15 cellular contexts compared by ENCODE assay signal in genomic region chr11:76781046-76781801, GRCh38. TPM values are rescaled to one million over a fixed set of nuclear protein-coding genes. Genes with fewer than 3 reads are reported as not detected.
DNase-seq lines count a peak whose midpoint lies in the region; ATAC-seq, FAIRE-seq and TF ChIP-seq lines count a peak whose summit lies in the region.
"Had no signal": no experiment of that assay in that cellular context is flagged by ENCODE, and none has a peak within 500 bp of the region (broad histone marks: within the 10 kb centered on the region; RNA-seq: fewer than 3 reads in every experiment).

No MANE protein-coding gene starts in this region.

- H3K4me1 ChIP-seq in DND-41 (ENCODE audit: insufficient read depth, low read length) = peaks cover 32% of the 10 kb centered on the region
- H3K4me1 ChIP-seq in gastroesophageal sphincter = peaks cover 0 to 55% (median 6%) of the 10 kb centered on the region in 3 donors
- H3K4me1 ChIP-seq in rectal smooth muscle tissue (ENCODE audit: control insufficient read depth, insufficient read depth, low read length) = no peaks in the 10 kb centered on the region
- H3K4me1 ChIP-seq in naive thymus-derived CD4-positive, alpha-beta T cell (ENCODE audit: control insufficient read depth in 2 of 2, insufficient read depth in 2 of 2, low read length in 2 of 2) = peaks cover 0 to 4% of the 10 kb centered on the region in 2 donors

- no peak for ATAC-seq in DND-41 (ENCODE audit: insufficient read depth, low read depth)
- no peak for ATAC-seq in gastroesophageal sphincter
- ATAC-seq in effector memory CD8-positive, alpha-beta T cell (replicated peaks) = no peak
- ATAC-seq in naive thymus-derived CD4-positive, alpha-beta T cell = no peak

- H3K4me1 Mint-ChIP-seq in effector memory CD8-positive, alpha-beta T cell (ENCODE audit: low read depth in 2 of 2) = peaks cover 4 to 6% of the 10 kb centered on the region in 2 donors
- peaks cover 4 to 16% (median 8%) of the 10 kb centered on the region in 7 donors for H3K4me1 Mint-ChIP-seq in naive thymus-derived CD4-positive, alpha-beta T cell

- H3K9ac ChIP-seq in DND-41 (ENCODE audit: low read depth, low read length) = 0 out of 2 replicates have a peak overlapping the region, but pooled peaks have one; percentile 83
- H3K9ac ChIP-seq in SK-N-MC (ENCODE audit: insufficient read length) = no peak overlapping the region
- H3K9ac ChIP-seq in rectal smooth muscle tissue (ENCODE audit: low read length) = no peak overlapping the region

- H3K4me3 Mint-ChIP-seq in effector memory CD8-positive, alpha-beta T cell = peak overlapping the region in 1 of 2 donors; percentile 55
- H3K4me3 Mint-ChIP-seq in naive thymus-derived CD4-positive, alpha-beta T cell = peak overlapping the region in 5 of 10 donors; percentile 17 to 93 (median 38)
- H3K4me3 Mint-ChIP-seq: activated T-helper 1 cell treated with anti-CD3 and anti-CD28 coated beads, Interleukin-12 subunit alpha, Interleukin-12 subunit beta, Interleukin-2, Interleukin-4 antibody, amounts not matched to agents 30 ng/mL and 10 ng/mL and 1 ng/mL, durations not matched to agents 14 hours and 24 hours and 36 hours had no signal

- H3K9me3 ChIP-seq in DND-41 (ENCODE audit: insufficient read depth, low read length, severe bottlenecking) (peaks cover 4% of the 10 kb centered on the region), SK-N-MC (ENCODE audit: low read depth, low read length) (no peaks in the 10 kb centered on the region; the same call in 1 of the 2 replicates), gastroesophageal sphincter (peaks cover 0 to 14% (median 0%) of the 10 kb centered on the region in 3 donors)
- peaks cover 0 to 14% (median 0%) of the 10 kb centered on the region in 3 experiments for H3K9me3 ChIP-seq in naive thymus-derived CD4-positive, alpha-beta T cell (ENCODE audit: control insufficient read depth in 2 of 3, low read length in 3 of 3)

- no peak for FAIRE-seq in HTR-8/SVneo (lab: Jason Lieb, UNC)
- FAIRE-seq: H54 had no signal

- no peaks in the 10 kb centered on the region for H3K36me3 Mint-ChIP-seq in effector memory CD8-positive, alpha-beta T cell (ENCODE audit: insufficient read depth)
- H3K36me3 Mint-ChIP-seq in naive thymus-derived CD4-positive, alpha-beta T cell = peaks cover 0 to 20% (median 14%) of the 10 kb centered on the region in 5 donors
- H3K36me3 Mint-ChIP-seq: IgD-negative memory B cell had no signal

- POLR2A ChIA-PET in naive thymus-derived CD4-positive, alpha-beta T cell (lab: Charles Lee) = no interaction called here

- 0 out of 2 replicates have a peak, but pooled peaks cover 9% of the 10 kb centered on the region for H3K79me2 ChIP-seq in DND-41 (ENCODE audit: insufficient read depth, low read length)

- intact Hi-C loops in naive thymus-derived CD4-positive, alpha-beta T cell (cut with micrococcal nuclease) = loop anchor here in 1 of 2 donors (10.0 kb wide), 1 partner anchor 336 kb away; the partner anchor contains the start of gene EMSY

- no peak for DNase-seq in DND-41
- DNase-seq in SK-N-MC (ENCODE audit: low read depth, low spot score) = no peak
- no peak for DNase-seq in HTR-8/SVneo (ENCODE audit: insufficient read length, low spot score)
- DNase-seq in effector memory CD8-positive, alpha-beta T cell = no peak
- no peak for DNase-seq in naive thymus-derived CD4-positive, alpha-beta T cell
- no peak for DNase-seq in hippocampal formation (lab: John Stamatoyannopoulos, UW)
- DNase-seq: activated CD4-positive, alpha-beta T cell treated with anti-CD3 and anti-CD28 coated beads for 1 hour; cerebellar nuclear complex; NCI-H1694 had no signal

- no peak overlapping the region for H3K27ac ChIP-seq in DND-41 (ENCODE audit: low read length)
- no peak overlapping the region for H3K27ac ChIP-seq in SK-N-MC
- peak overlapping the region in 3 of 4 donors; percentile 57 to 94 (median 89) for H3K27ac ChIP-seq in gastroesophageal sphincter
- no peak overlapping the region for H3K27ac ChIP-seq in rectal smooth muscle tissue (ENCODE audit: low read depth, low read length)
- no peak overlapping the region for H3K27ac ChIP-seq in naive thymus-derived CD4-positive, alpha-beta T cell (ENCODE audit: low read depth, low read length)

- peaks cover 72 to 80% of the 10 kb centered on the region in 2 donors for H3K27me3 Mint-ChIP-seq in effector memory CD8-positive, alpha-beta T cell
- peaks cover 47 to 66% (median 52%) of the 10 kb centered on the region in 5 donors for H3K27me3 Mint-ChIP-seq in naive thymus-derived CD4-positive, alpha-beta T cell

- H3K27me3 ChIP-seq in DND-41 (ENCODE audit: insufficient read depth, low read length, poor library complexity) (no peaks in the 10 kb centered on the region), gastroesophageal sphincter (no peaks in the 10 kb centered on the region), rectal smooth muscle tissue (ENCODE audit: control insufficient read depth, insufficient read depth, low read length) (no peaks in the 10 kb centered on the region)
- H3K27me3 ChIP-seq in naive thymus-derived CD4-positive, alpha-beta T cell (ENCODE audit: control insufficient read depth in 2 of 2, insufficient read depth in 2 of 2, low read length in 2 of 2) = peaks cover 4 to 8% of the 10 kb centered on the region in 2 donors

- 55 to 62% methylated on average over 3 to 6 of the region's 8 CpGs for WGBS in gastroesophageal sphincter (ENCODE audit: low coverage in 1 of 2), 2 donors

- peaks cover 16% of the 10 kb centered on the region; the same call in 1 of the 2 replicates for H4K20me1 ChIP-seq in DND-41 (ENCODE audit: insufficient read depth, low read length)

- H2AFZ ChIP-seq in DND-41 (ENCODE audit: low read depth, low read length) = no peak overlapping the region

- no peak overlapping the region for H3K27ac Mint-ChIP-seq in effector memory CD8-positive, alpha-beta T cell
- H3K27ac Mint-ChIP-seq in naive thymus-derived CD4-positive, alpha-beta T cell = no peak overlapping the region
- H3K27ac Mint-ChIP-seq: activated T-helper 1 cell treated with anti-CD3 and anti-CD28 coated beads, Interleukin-12 subunit alpha, Interleukin-12 subunit beta, Interleukin-2, Interleukin-4 antibody, amounts not matched to agents 30 ng/mL and 10 ng/mL and 1 ng/mL, durations not matched to agents 14 hours and 24 hours and 36 hours had no signal

- peak overlapping the region; percentile 83 for H3K4me2 ChIP-seq in DND-41 (ENCODE audit: insufficient read depth, low read length)

- no peak for TF ChIP-seq EP300 in gastroesophageal sphincter (IDR thresholded peaks at IDR 0.05)

- no peak overlapping the region for H3K4me3 ChIP-seq in DND-41 (ENCODE audit: low read depth in 1 of 2, low read length in 2 of 2)
- peak overlapping the region; percentile 97; the same call in 1 of the 2 replicates for H3K4me3 ChIP-seq in SK-N-MC
- H3K4me3 ChIP-seq in gastroesophageal sphincter = peak overlapping the region in 1 of 2 donors; percentile 84
- H3K4me3 ChIP-seq in rectal smooth muscle tissue (ENCODE audit: low read length) = peak overlapping the region; percentile 26
- no peak overlapping the region for H3K4me3 ChIP-seq in naive thymus-derived CD4-positive, alpha-beta T cell (ENCODE audit: low read length)

- CTCF ChIA-PET in naive thymus-derived CD4-positive, alpha-beta T cell (lab: Charles Lee) = no interaction called here

- peaks cover 11% of the 10 kb centered on the region in 2 donors for H3K9me3 Mint-ChIP-seq in effector memory CD8-positive, alpha-beta T cell
- peaks cover 0 to 22% (median 15%) of the 10 kb centered on the region in 11 donors for H3K9me3 Mint-ChIP-seq in naive thymus-derived CD4-positive, alpha-beta T cell

- TF ChIP-seq POLR2A in gastroesophageal sphincter (IDR thresholded peaks at IDR 0.05) = no peak

- H3K36me3 ChIP-seq in DND-41 (ENCODE audit: insufficient read depth, low read length) = no peaks in the 10 kb centered on the region; the same call in 1 of the 2 replicates
- no peaks in the 10 kb centered on the region for H3K36me3 ChIP-seq in SK-N-MC (ENCODE audit: insufficient read depth, low read length)
- no peaks in the 10 kb centered on the region for H3K36me3 ChIP-seq in gastroesophageal sphincter
- H3K36me3 ChIP-seq in rectal smooth muscle tissue (ENCODE audit: control insufficient read depth, insufficient read depth, low read length) = no peaks in the 10 kb centered on the region
- H3K36me3 ChIP-seq in naive thymus-derived CD4-positive, alpha-beta T cell (ENCODE audit: control insufficient read depth in 2 of 3, insufficient read depth in 3 of 3, low read length in 3 of 3) = no peaks in the 10 kb centered on the region

- TF ChIP-seq CTCF in DND-41 (IDR thresholded peaks at IDR 0.05; ENCODE audit: borderline replicate concordance, extremely low read depth, low read length, poor library complexity, severe bottlenecking) (no peak), gastroesophageal sphincter (IDR thresholded peaks at IDR 0.05) (no peak)

RNA-seq across cellular contexts. Expression of gene TSKU, which starts 1.9 kb away (rescaled TPM):
- 10 to 100 TPM; 23.5 to 53.7 (median 38.2) TPM for total RNA-seq in gastroesophageal sphincter
- total RNA-seq in naive thymus-derived CD4-positive, alpha-beta T cell = 1 to 10 TPM in 1 of 5 experiments, under 1 TPM in 1, not detected in 3; 0.13 to 1.5 TPM
- polyA plus RNA-seq in naive thymus-derived CD4-positive, alpha-beta T cell = not detected
- total RNA-seq: mononuclear cell had no signal
- polyA plus RNA-seq: IgD-negative memory B cell had no signal

Comparison
In these comparisons a context has a peak if more than half of its experiments do, and no peak if none do; other contexts are left out.
1. H3K27ac ChIP-seq: peak in gastroesophageal sphincter (3 of 4); none in DND-41 (single experiment), SK-N-MC (single experiment), rectal smooth muscle tissue (single experiment) and naive thymus-derived CD4-positive, alpha-beta T cell (single experiment).
2. H3K4me3 ChIP-seq: peak in SK-N-MC (single experiment) and rectal smooth muscle tissue (single experiment); none in DND-41 (0 of 2) and naive thymus-derived CD4-positive, alpha-beta T cell (single experiment).
3. RNA of gene TSKU, which starts 1.9 kb away (total RNA-seq): 23.5 to 53.7 TPM in gastroesophageal sphincter; 0.13 to 1.5 TPM in naive thymus-derived CD4-positive, alpha-beta T cell; every median in the first group is over 4 times any median in the second.